8 cellular contexts compared by ENCODE assay signal in the genomic region with DNA sequence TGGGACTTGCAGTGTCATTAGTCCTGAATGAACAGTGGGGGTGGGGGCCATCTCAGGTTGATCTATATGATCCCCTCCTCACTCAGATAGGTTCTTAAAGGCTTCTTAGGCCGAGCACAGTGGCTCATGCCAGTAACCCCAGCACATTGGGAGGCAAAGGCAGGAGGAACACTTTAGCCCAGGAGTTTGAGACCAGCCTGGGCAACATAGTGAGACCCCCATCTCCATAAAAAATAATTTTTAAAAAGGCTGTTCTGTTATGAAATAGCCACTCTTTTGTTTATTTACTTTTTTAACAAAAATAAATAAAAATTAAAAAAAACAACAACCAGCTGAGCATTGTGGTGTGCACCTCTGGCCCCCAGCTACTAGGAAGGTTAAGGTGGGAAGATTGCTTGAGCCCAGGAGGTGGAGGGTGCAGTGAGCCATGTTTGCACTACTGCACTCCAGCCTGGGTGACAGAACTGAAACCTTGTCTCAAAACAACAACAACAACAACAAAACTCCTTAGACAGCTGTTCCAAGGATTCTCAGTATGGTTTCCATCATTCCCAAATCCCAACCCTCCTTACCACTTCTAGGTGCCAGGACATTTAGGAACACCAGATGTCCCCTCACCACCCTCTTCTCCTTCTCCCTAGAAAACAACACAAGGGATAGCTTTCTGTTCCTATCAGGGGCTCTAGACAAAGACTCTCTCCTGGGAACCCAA. TPM values are rescaled to one million over a fixed set of nuclear protein-coding genes. Genes with fewer than 3 reads are reported as not detected.
A peak's percentile ranks its signal among the peaks of the same experiment; 100 is the strongest.
DNase-seq lines count a peak whose midpoint lies in the region; ATAC-seq and TF ChIP-seq lines count a peak whose summit lies in the region.

No MANE protein-coding gene starts in this region.

- H3K36me3 ChIP-seq in right atrium auricular region: peaks cover 5% of the 10 kb centered on the region

- peaks cover 10% of the 10 kb centered on the region for H3K36me3 Mint-ChIP-seq in HFFc6 (ENCODE audit: low read depth)
- peaks cover 6% of the 10 kb centered on the region for H3K36me3 Mint-ChIP-seq in WTC11
- peaks cover 14% of the 10 kb centered on the region for H3K36me3 Mint-ChIP-seq in stimulated activated effector memory CD8-positive, alpha-beta T cell treated with anti-CD3 and anti-CD28 coated beads, Interleukin-12 subunit alpha, Interleukin-12 subunit beta, amount 100 ng/mL, for 72 hours

- peak overlapping the region; percentile 98 for H3K27ac Mint-ChIP-seq in HFFc6
- 0 out of 2 replicates have a peak overlapping the region, but pooled peaks have one; percentile 36 for H3K27ac Mint-ChIP-seq in WTC11
- peak overlapping the region; percentile 99 for H3K27ac Mint-ChIP-seq in stimulated activated effector memory CD8-positive, alpha-beta T cell treated with anti-CD3 and anti-CD28 coated beads, Interleukin-12 subunit alpha, Interleukin-12 subunit beta, amount 100 ng/mL, for 72 hours

- no peaks in the 10 kb centered on the region for H3K27me3 ChIP-seq in right atrium auricular region

- CTCF ChIA-PET in WTC11 (lab: Charles Lee): interaction anchor here (0.8 to 5.4 kb wide), 10 partner anchors 10 to 149 kb away, joined by 3 to 213 read pairs (median 14); a partner anchor contains a TSS

- ATAC-seq in WTC11 (no peak), HG03159 (IDR thresholded peaks at IDR 0.05; ENCODE audit: unreplicated experiment) (no peak)
- ATAC-seq in stimulated activated effector memory CD8-positive, alpha-beta T cell treated with anti-CD3 and anti-CD28 coated beads, Interleukin-12 subunit alpha, Interleukin-12 subunit beta, amount 100 ng/mL, for 72 hours: no peak

- DNase-seq in HFFc6 (no peak), WTC11 (ENCODE audit: low spot score) (no peak), right atrium auricular region (ENCODE audit: low spot score) (no peak), NCI-H2029 (lab: John Stamatoyannopoulos, UW) (no peak), dedifferentiated amniotic fluid mesenchymal stem cell (ENCODE audit: extremely low spot score) (no peak), NCI-H1105 treated with DMSO at 0.1 percent for 48 hours (lab: John Stamatoyannopoulos, UW) (no peak)
- DNase-seq in stimulated activated effector memory CD8-positive, alpha-beta T cell treated with anti-CD3 and anti-CD28 coated beads, Interleukin-12 subunit alpha, Interleukin-12 subunit beta, amount 100 ng/mL, for 72 hours (ENCODE audit: low spot score in 2 of 2): no peak

- H3K27ac ChIP-seq in right atrium auricular region: peak overlapping the region; percentile 96 to 97

- H3K4me3 ChIP-seq in right atrium auricular region: no peak overlapping the region

- H3K4me1 Mint-ChIP-seq in HFFc6 (ENCODE audit: low read depth) (peaks cover 60% of the 10 kb centered on the region), WTC11 (peaks cover 38% of the 10 kb centered on the region)
- H3K4me1 Mint-ChIP-seq in stimulated activated effector memory CD8-positive, alpha-beta T cell treated with anti-CD3 and anti-CD28 coated beads, Interleukin-12 subunit alpha, Interleukin-12 subunit beta, amount 100 ng/mL, for 72 hours: peaks cover 81% of the 10 kb centered on the region

- no peaks in the 10 kb centered on the region for H3K9me3 Mint-ChIP-seq in HFFc6
- H3K9me3 Mint-ChIP-seq in WTC11: no peaks in the 10 kb centered on the region
- H3K9me3 Mint-ChIP-seq in stimulated activated effector memory CD8-positive, alpha-beta T cell treated with anti-CD3 and anti-CD28 coated beads, Interleukin-12 subunit alpha, Interleukin-12 subunit beta, amount 100 ng/mL, for 72 hours: no peaks in the 10 kb centered on the region

- POLR2A ChIA-PET in WTC11 (lab: Charles Lee): interaction anchor here (0.5 to 2.6 kb wide), 2 partner anchors 10 to 87 kb away, joined by 3 to 19 read pairs; no protein-coding TSS in a partner anchor

- H3K4me3 Mint-ChIP-seq in HFFc6 (peak overlapping the region; percentile 100), WTC11 (peak overlapping the region; percentile 90; the same call in 1 of the 2 replicates)
- peak overlapping the region; percentile 98 for H3K4me3 Mint-ChIP-seq in stimulated activated effector memory CD8-positive, alpha-beta T cell treated with anti-CD3 and anti-CD28 coated beads, Interleukin-12 subunit alpha, Interleukin-12 subunit beta, amount 100 ng/mL, for 72 hours

- no peaks in the 10 kb centered on the region for H3K9me3 ChIP-seq in right atrium auricular region

- peaks cover 2% of the 10 kb centered on the region for H3K27me3 Mint-ChIP-seq in HFFc6 (ENCODE audit: insufficient read depth)
- H3K27me3 Mint-ChIP-seq in WTC11 (ENCODE audit: low read depth): peaks cover 37% of the 10 kb centered on the region

- H3K4me1 ChIP-seq in right atrium auricular region: peaks cover 0 to 62% of the 10 kb centered on the region in 2 donors

- TF ChIP-seq CTCF in HFFc6 (IDR thresholded peaks at IDR 0.05) (no peak), WTC11 (IDR thresholded peaks at IDR 0.05) (no peak), right atrium auricular region (IDR thresholded peaks at IDR 0.05) (no peak)

TF ChIP-seq in WTC11, 78 proteins besides CTCF, POLR2A, EP300 and RAD21:
- peak; percentile 98 for TF ChIP-seq ZNF121 (CRISPR knock-in tag; IDR thresholded peaks at IDR 0.05)
- TF ChIP-seq, protein P1, sequence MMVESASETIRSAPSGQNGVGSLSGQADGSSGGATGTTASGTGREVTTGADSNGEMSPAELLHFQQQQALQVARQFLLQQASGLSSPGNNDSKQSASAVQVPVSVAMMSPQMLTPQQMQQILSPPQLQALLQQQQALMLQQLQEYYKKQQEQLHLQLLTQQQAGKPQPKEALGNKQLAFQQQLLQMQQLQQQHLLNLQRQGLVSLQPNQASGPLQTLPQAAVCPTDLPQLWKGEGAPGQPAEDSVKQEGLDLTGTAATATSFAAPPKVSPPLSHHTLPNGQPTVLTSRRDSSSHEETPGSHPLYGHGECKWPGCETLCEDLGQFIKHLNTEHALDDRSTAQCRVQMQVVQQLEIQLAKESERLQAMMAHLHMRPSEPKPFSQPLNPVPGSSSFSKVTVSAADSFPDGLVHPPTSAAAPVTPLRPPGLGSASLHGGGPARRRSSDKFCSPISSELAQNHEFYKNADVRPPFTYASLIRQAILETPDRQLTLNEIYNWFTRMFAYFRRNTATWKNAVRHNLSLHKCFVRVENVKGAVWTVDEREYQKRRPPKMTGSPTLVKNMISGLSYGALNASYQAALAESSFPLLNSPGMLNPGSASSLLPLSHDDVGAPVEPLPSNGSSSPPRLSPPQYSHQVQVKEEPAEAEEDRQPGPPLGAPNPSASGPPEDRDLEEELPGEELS (CRISPR knock-in tag; IDR thresholded peaks at IDR 0.05): no peak
TF ChIP-seq in WTC11: peak in this region for 1.

RNA-seq across cellular contexts. Expression of a gene that starts 2.0 kb away (rescaled TPM):
- 10 to 100 TPM; 76.6 to 93.4 (median 78.6) TPM for total RNA-seq in HFFc6 (2021; fragmentation: NEBNext Ultra II Directional; extraction: Animal tissue kit (Norgen Biotek cat#: 25700))
- 48.9 to 52.5 TPM (median 52.0 TPM) in 3 replicates for total RNA-seq in WTC11 (2021)
- 10 to 100 TPM; 62.0 to 81.6 TPM for total RNA-seq in right atrium auricular region

RNA-seq across cellular contexts. Expression of a gene that starts 4.7 kb away (rescaled TPM):
- 100 to 1,000 TPM; 202 to 234 (median 210) TPM for total RNA-seq in HFFc6 (2021; fragmentation: NEBNext Ultra II Directional; extraction: Animal tissue kit (Norgen Biotek cat#: 25700))
- total RNA-seq in WTC11 (2021) (65.0 to 88.7 TPM (median 72.0 TPM) in 3 replicates), right atrium auricular region (100 to 1,000 TPM; 353 to 356 TPM)

RNA-seq across cellular contexts. Expression of a gene that starts 26.3 kb away (rescaled TPM):
- 1 to 10 TPM; 1.9 to 6.4 (median 2.4) TPM for total RNA-seq in HFFc6 (2021; fragmentation: NEBNext Ultra II Directional; extraction: Animal tissue kit (Norgen Biotek cat#: 25700))
- total RNA-seq in WTC11 (2021): 2.3 to 3.5 TPM (median 3.3 TPM) in 3 replicates
- total RNA-seq in right atrium auricular region: 1 to 10 TPM; 3.5 to 4.5 TPM

Comparison
In these comparisons a context has a peak if more than half of its experiments do, and no peak if none do; other contexts are left out.
1. H3K27ac Mint-ChIP-seq: peak in every context shown above with its lines; median percentile 99 in stimulated activated effector memory CD8-positive, alpha-beta T cell treated with anti-CD3 and anti-CD28 coated beads, Interleukin-12 subunit alpha, Interleukin-12 subunit beta, amount 100 ng/mL, for 72 hours; 98 in HFFc6; 36 in WTC11.